ENCODE assay signal across 1 cellular context in genomic region chr2:231037202-231037730, GRCh38.
A peak's percentile ranks its signal among the peaks of the same experiment; 100 is the strongest.
TF ChIP-seq lines count a peak whose summit lies in the region.

Gene C2orf72, plus strand, starts transcription at chr2:231037523. Its CDS starts 43 bp downstream, at chr2:231037566.

TF ChIP-seq in HepG2, 621 proteins besides CTCF, POLR2A, EP300 and RAD21 (continued from another document and continues in another):
- no peak for TF ChIP-seq ZNF704 (CRISPR knock-in tag; IDR thresholded peaks at IDR 0.05; ENCODE audit: borderline replicate concordance)
- TF ChIP-seq, protein P1, sequence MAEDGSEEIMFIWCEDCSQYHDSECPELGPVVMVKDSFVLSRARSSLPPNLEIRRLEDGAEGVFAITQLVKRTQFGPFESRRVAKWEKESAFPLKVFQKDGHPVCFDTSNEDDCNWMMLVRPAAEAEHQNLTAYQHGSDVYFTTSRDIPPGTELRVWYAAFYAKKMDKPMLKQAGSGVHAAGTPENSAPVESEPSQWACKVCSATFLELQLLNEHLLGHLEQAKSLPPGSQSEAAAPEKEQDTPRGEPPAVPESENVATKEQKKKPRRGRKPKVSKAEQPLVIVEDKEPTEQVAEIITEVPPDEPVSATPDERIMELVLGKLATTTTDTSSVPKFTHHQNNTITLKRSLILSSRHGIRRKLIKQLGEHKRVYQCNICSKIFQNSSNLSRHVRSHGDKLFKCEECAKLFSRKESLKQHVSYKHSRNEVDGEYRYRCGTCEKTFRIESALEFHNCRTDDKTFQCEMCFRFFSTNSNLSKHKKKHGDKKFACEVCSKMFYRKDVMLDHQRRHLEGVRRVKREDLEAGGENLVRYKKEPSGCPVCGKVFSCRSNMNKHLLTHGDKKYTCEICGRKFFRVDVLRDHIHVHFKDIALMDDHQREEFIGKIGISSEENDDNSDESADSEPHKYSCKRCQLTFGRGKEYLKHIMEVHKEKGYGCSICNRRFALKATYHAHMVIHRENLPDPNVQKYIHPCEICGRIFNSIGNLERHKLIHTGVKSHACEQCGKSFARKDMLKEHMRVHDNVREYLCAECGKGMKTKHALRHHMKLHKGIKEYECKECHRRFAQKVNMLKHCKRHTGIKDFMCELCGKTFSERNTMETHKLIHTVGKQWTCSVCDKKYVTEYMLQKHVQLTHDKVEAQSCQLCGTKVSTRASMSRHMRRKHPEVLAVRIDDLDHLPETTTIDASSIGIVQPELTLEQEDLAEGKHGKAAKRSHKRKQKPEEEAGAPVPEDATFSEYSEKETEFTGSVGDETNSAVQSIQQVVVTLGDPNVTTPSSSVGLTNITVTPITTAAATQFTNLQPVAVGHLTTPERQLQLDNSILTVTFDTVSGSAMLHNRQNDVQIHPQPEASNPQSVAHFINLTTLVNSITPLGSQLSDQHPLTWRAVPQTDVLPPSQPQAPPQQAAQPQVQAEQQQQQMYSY (CRISPR knock-in tag; IDR thresholded peaks at IDR 0.05): peak; percentile 50; the same call in 1 of the 2 replicates
- no peak for TF ChIP-seq KIAA2018 (CRISPR knock-in tag; IDR thresholded peaks at IDR 0.05; ENCODE audit: borderline replicate concordance)
- TF ChIP-seq ARID3A (IDR thresholded peaks at IDR 0.05; ENCODE audit: low read depth, low read length): no peak
- 0 out of 2 replicates have a peak, but pooled peaks have one; percentile 54 for TF ChIP-seq ZNF503 (CRISPR knock-in tag; IDR thresholded peaks at IDR 0.05)
- TF ChIP-seq ZNF740 (CRISPR knock-in tag; IDR thresholded peaks at IDR 0.05): no peak
- TF ChIP-seq ZNF343 (CRISPR knock-in tag; IDR thresholded peaks at IDR 0.05): no peak
- TF ChIP-seq ZNF776 (CRISPR knock-in tag; IDR thresholded peaks at IDR 0.05): no peak; the same call in 1 of the 2 replicates
- TF ChIP-seq, protein P2, sequence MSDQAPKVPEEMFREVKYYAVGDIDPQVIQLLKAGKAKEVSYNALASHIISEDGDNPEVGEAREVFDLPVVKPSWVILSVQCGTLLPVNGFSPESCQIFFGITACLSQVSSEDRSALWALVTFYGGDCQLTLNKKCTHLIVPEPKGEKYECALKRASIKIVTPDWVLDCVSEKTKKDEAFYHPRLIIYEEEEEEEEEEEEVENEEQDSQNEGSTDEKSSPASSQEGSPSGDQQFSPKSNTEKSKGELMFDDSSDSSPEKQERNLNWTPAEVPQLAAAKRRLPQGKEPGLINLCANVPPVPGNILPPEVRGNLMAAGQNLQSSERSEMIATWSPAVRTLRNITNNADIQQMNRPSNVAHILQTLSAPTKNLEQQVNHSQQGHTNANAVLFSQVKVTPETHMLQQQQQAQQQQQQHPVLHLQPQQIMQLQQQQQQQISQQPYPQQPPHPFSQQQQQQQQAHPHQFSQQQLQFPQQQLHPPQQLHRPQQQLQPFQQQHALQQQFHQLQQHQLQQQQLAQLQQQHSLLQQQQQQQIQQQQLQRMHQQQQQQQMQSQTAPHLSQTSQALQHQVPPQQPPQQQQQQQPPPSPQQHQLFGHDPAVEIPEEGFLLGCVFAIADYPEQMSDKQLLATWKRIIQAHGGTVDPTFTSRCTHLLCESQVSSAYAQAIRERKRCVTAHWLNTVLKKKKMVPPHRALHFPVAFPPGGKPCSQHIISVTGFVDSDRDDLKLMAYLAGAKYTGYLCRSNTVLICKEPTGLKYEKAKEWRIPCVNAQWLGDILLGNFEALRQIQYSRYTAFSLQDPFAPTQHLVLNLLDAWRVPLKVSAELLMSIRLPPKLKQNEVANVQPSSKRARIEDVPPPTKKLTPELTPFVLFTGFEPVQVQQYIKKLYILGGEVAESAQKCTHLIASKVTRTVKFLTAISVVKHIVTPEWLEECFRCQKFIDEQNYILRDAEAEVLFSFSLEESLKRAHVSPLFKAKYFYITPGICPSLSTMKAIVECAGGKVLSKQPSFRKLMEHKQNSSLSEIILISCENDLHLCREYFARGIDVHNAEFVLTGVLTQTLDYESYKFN (CRISPR knock-in tag; conservative IDR thresholded peaks at IDR 0.05): peak; percentile 53
- TF ChIP-seq ELF1 (CRISPR knock-in tag; IDR thresholded peaks at IDR 0.05): no peak
- no peak for TF ChIP-seq YEATS2 (CRISPR knock-in tag; IDR thresholded peaks at IDR 0.05; ENCODE audit: borderline replicate concordance)
- TF ChIP-seq HMGA1 (CRISPR knock-in tag; conservative IDR thresholded peaks at IDR 0.05): no peak
- no peak for TF ChIP-seq ZFAT (CRISPR knock-in tag; conservative IDR thresholded peaks at IDR 0.05)
- TF ChIP-seq PTBP1 (IDR thresholded peaks at IDR 0.05; ENCODE audit: low read depth, low read length, poor library complexity, severe bottlenecking): no peak
- TF ChIP-seq CC2D1A (CRISPR knock-in tag; IDR thresholded peaks at IDR 0.05): no peak
- no peak; the same call in 1 of the 2 replicates for TF ChIP-seq ZSCAN25 (CRISPR knock-in tag; IDR thresholded peaks at IDR 0.05)
- no peak for TF ChIP-seq DMTF1 (CRISPR knock-in tag; IDR thresholded peaks at IDR 0.05)
- peak; percentile 73; the same call in 1 of the 2 replicates for TF ChIP-seq SIN3A (IDR thresholded peaks at IDR 0.05; ENCODE audit: borderline replicate concordance, low read depth, low read length)
- no peak for TF ChIP-seq IKZF4 (CRISPR knock-in tag; IDR thresholded peaks at IDR 0.05; ENCODE audit: borderline replicate concordance, low read depth, not compliant biosample characterization)
- no peak for TF ChIP-seq PLRG1 (conservative IDR thresholded peaks at IDR 0.05)
- TF ChIP-seq ZNF607 (CRISPR knock-in tag; IDR thresholded peaks at IDR 0.05; ENCODE audit: borderline replicate concordance): no peak
- TF ChIP-seq ZNF589 (CRISPR knock-in tag; conservative IDR thresholded peaks at IDR 0.05): 0 out of 2 replicates have a peak, but pooled peaks have one; percentile 55
- TF ChIP-seq SOX5 (CRISPR knock-in tag; IDR thresholded peaks at IDR 0.05; ENCODE audit: borderline replicate concordance): 0 out of 2 replicates have a peak, but pooled peaks have one; percentile 9
- TF ChIP-seq ZNF143 (CRISPR knock-in tag; IDR thresholded peaks at IDR 0.05): no peak
- 0 out of 2 replicates have a peak, but pooled peaks have one; percentile 48 for TF ChIP-seq REL (CRISPR knock-in tag; conservative IDR thresholded peaks at IDR 0.05)
- TF ChIP-seq ZNF430 (CRISPR knock-in tag; IDR thresholded peaks at IDR 0.05): peak; percentile 35; the same call in 1 of the 2 replicates
- 0 out of 2 replicates have a peak, but pooled peaks have one; percentile 8 for TF ChIP-seq EED (CRISPR knock-in tag; IDR thresholded peaks at IDR 0.05)
- no peak for TF ChIP-seq GTF2F1 (IDR thresholded peaks at IDR 0.05; ENCODE audit: low read length)
- no peak for TF ChIP-seq ZNF670 (CRISPR knock-in tag; IDR thresholded peaks at IDR 0.05; ENCODE audit: borderline replicate concordance)
- no peak; the same call in 1 of the 2 replicates for TF ChIP-seq NFIC (IDR thresholded peaks at IDR 0.05; ENCODE audit: low read length)
- TF ChIP-seq SOX13 (IDR thresholded peaks at IDR 0.05): no peak
- no peak; a peak in 1 of 4 replicates for TF ChIP-seq SOX13 (CRISPR knock-in tag; conservative IDR thresholded peaks at IDR 0.05 in 1 of 2, IDR thresholded peaks at IDR 0.05 in 1 of 2)
- TF ChIP-seq STAG1 (CRISPR knock-in tag; IDR thresholded peaks at IDR 0.05): peak; percentile 6; the same call in 1 of the 2 replicates
- no peak; the same call in 1 of the 2 replicates for TF ChIP-seq ZNF564 (CRISPR knock-in tag; IDR thresholded peaks at IDR 0.05)
- TF ChIP-seq MTF1 (CRISPR knock-in tag; IDR thresholded peaks at IDR 0.05): no peak
